ENCODE assay signal across 8 cellular contexts in the genomic region with DNA sequence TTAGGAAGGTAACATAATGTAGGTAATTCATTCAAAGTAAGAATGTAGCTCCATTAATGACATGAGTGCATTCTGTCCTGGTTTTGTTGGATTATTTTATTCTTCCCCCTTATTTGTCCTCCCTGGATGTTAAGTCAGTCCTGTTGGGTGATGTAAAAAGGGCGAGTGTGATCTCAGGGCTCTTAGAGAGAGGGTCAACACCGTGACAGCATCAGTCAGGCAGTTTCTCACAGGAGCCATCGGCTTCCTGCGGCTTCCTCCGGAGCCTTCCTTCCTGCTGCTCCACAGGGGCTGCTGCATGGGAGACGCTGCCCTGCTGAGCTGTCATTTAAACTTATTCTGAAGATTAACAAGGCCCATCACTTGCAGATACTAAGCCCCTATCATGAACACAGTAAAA.
DNase-seq lines count a peak whose midpoint lies in the region; TF ChIP-seq lines count a peak whose summit lies in the region.
"Not testable (repeated sequence)": the region's sequence is repeated elsewhere in the genome, so short reads cannot be mapped to it uniquely, and the experiment has no call there.

No MANE protein-coding gene starts in this region.

- not testable (repeated sequence) for H3K9me3 Mint-ChIP-seq in brain, endodermal cell, neural crest cell

- not testable (repeated sequence) for H3K9me3 ChIP-seq in A673 (ENCODE audit: low read depth, low read length, poor library complexity, severe bottlenecking); HUES6 (ENCODE audit: control insufficient read depth, insufficient read depth, low read depth, low read length); NT2/D1 (ENCODE audit: insufficient read depth, low read length); endodermal cell (ENCODE audit: control insufficient read depth, low read length)

- peak overlapping the region in 1 of 5 experiments; percentile 51 for H3K4me3 Mint-ChIP-seq in brain
- H3K4me3 Mint-ChIP-seq in endodermal cell, neural crest cell: not testable (repeated sequence)

- WGBS in endodermal cell (ENCODE audit: insufficient coverage in 1 of 2, insufficient read length in 1 of 2), 2 experiments, result 3% methylated on average over 6 of the region's 6 CpGs; no CpG with 5 or more reads in 1 of the 2 experiments

- TF ChIP-seq CTCF in A673 (conservative IDR thresholded peaks at IDR 0.05; ENCODE audit: low read depth, low read length); brain (conservative IDR thresholded peaks at IDR 0.05); endodermal cell (conservative IDR thresholded peaks at IDR 0.05); neural crest cell (conservative IDR thresholded peaks at IDR 0.05): not testable (repeated sequence)

- H3K27ac Mint-ChIP-seq in brain (peak overlapping the region in 3 of 5 experiments; percentile 55 to 92 (median 65)), endodermal cell (peak overlapping the region; percentile 79), neural crest cell (ENCODE audit: unreplicated experiment) (peak overlapping the region; percentile 89)

- not testable (repeated sequence) for H3K4me1 Mint-ChIP-seq in brain, endodermal cell, neural crest cell

- DNase-seq in A673 (ENCODE audit: low spot score), result peak; percentile 84
- peak; percentile 47 for DNase-seq in NT2/D1 (ENCODE audit: low read depth, low spot score)
- peak; percentile 84 for DNase-seq in endodermal cell
- peak; percentile 50 for DNase-seq in islet precursor cell
- not testable (repeated sequence) for DNase-seq in neural crest cell (ENCODE audit: low read depth, low spot score)
- peak; percentile 21 for DNase-seq in retina

- H3K27ac ChIP-seq in A673 (ENCODE audit: low read depth, low read length, poor library complexity, severe bottlenecking); HUES6 (ENCODE audit: low read depth, low read length); endodermal cell (ENCODE audit: low read depth, low read length): not testable (repeated sequence)

- intact Hi-C loops in A673 (cut with micrococcal nuclease; ENCODE audit: unreplicated experiment), result not testable (repeated sequence)

- not testable (repeated sequence) for H3K4me3 ChIP-seq in A673 (ENCODE audit: low read depth, low read length, poor library complexity, severe bottlenecking); HUES6 (ENCODE audit: low read depth, low read length); NT2/D1 (ENCODE audit: insufficient read length, low read depth); endodermal cell (ENCODE audit: low read length)

- POLR2A ChIA-PET in A673 (lab: Charles Lee; ENCODE audit: low non-redundant PET), result not testable (repeated sequence)

- H3K27me3 ChIP-seq in A673 (replicated peaks; ENCODE audit: insufficient read depth, low read depth, low read length, poor library complexity); HUES6 (ENCODE audit: control insufficient read depth, insufficient read depth, low read length); NT2/D1 (ENCODE audit: insufficient read depth, insufficient read length); endodermal cell (ENCODE audit: control insufficient read depth, insufficient read depth, low read length, poor library complexity, severe bottlenecking): not testable (repeated sequence)

- CTCF ChIA-PET in A673 (lab: Charles Lee), result not testable (repeated sequence)

- not testable (repeated sequence) for H3K27me3 Mint-ChIP-seq in brain; endodermal cell (ENCODE audit: insufficient read depth); neural crest cell (ENCODE audit: low read depth)

- H3K36me3 Mint-ChIP-seq in brain; endodermal cell (ENCODE audit: low read depth); neural crest cell (ENCODE audit: low read depth): not testable (repeated sequence)

- H3K36me3 ChIP-seq in A673 (ENCODE audit: insufficient read depth, low read length, poor library complexity, severe bottlenecking); HUES6 (ENCODE audit: control insufficient read depth, insufficient read depth, low read length); NT2/D1 (ENCODE audit: insufficient read depth, insufficient read length, low read length); endodermal cell (ENCODE audit: control insufficient read depth, insufficient read depth, low read length): not testable (repeated sequence)

- BruUV-seq in A673 (replicated peaks; lab: Mats Ljungman, UMichigan), result not testable (repeated sequence)

- peak overlapping the region; percentile 54 for H3K9ac ChIP-seq in HUES6 (ENCODE audit: low read length)
- H3K9ac ChIP-seq in NT2/D1 (ENCODE audit: insufficient read length, low read depth); endodermal cell (ENCODE audit: extremely low read depth, low read length, poor library complexity, severe bottlenecking): not testable (repeated sequence)

- H3K4me1 ChIP-seq in A673 (ENCODE audit: insufficient read depth, low read length, poor library complexity, severe bottlenecking); HUES6 (ENCODE audit: control insufficient read depth, insufficient read depth, low read length); NT2/D1 (ENCODE audit: insufficient read depth, insufficient read length); endodermal cell (ENCODE audit: control insufficient read depth, insufficient read depth, low read length): not testable (repeated sequence)
